In the genomic region with DNA sequence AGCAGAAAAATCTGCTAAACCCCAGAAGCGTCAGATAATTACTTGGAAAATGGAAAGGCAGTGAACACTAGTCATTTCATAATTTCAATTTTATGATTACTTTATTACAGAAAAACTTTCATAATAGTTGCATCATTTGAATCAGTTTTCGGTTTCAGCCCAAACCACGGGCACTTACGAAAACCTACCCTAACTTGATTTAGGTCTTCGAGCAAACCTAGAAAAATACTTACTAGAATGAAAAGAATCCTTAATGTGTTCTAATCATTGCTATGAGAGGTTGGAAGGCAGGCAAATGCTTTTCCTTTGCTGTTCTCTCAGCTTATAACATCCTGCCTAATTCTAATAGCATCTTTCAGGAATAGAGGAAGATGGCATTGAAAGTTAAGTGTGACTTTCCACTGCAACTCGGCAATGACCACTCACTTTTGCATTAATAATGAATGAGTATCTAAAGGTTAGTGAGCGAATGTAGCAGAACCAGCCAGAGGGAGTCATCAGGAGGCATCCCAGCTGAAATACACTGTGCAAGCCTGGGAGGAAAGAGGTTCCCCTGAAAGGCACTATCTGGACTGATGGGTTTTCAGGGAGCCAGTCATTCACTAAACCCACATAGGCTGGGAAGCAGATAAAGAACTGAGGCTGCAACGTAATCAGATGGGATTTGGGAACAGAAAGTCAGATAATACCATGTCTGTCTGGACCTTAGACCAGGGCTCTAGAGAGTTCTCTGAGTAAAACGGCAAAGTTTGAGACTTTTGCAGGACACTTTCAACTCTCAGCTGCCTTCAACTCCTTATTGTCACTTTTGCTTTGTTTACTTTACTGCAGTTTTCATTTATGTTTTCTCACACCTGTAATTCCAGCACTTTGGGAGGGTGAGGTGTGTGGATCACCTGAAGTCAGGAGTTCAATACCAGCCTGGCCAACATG, we compare ENCODE assay signal across 17 cellular contexts.
A peak's percentile ranks its signal among the peaks of the same experiment; 100 is the strongest.
DNase-seq lines count a peak whose midpoint lies in the region; ATAC-seq, FAIRE-seq and TF ChIP-seq lines count a peak whose summit lies in the region.
"Had no signal": no experiment of that assay in that cellular context is flagged by ENCODE, and none has a peak within 500 bp of the region (broad histone marks: within the 10 kb centered on the region; RNA-seq: fewer than 3 reads in every experiment).

No MANE protein-coding gene starts in this region.

- peak overlapping the region; percentile 20 for H3K4me3 Mint-ChIP-seq in CD4-positive, alpha-beta T cell
- H3K4me3 Mint-ChIP-seq in chondrocyte (ENCODE audit: unreplicated experiment) (no peak overlapping the region), WTC11 (no peak overlapping the region)

- H3K4me3 ChIP-seq in OCI-LY7 (ENCODE audit: low read depth, low read length, poor library complexity, severe bottlenecking) (no peak overlapping the region), HAP-1 (no peak overlapping the region)
- H3K4me3 ChIP-seq: pancreas had no signal

- no peaks in the 10 kb centered on the region for H3K27me3 ChIP-seq in CD4-positive, alpha-beta T cell (ENCODE audit: control insufficient read depth, insufficient read depth, low read length)
- no peaks in the 10 kb centered on the region for H3K27me3 ChIP-seq in HAP-1 (ENCODE audit: low read depth)
- H3K27me3 ChIP-seq: pancreas had no signal

- POLR2A ChIA-PET in CD4-positive, alpha-beta T cell (lab: Charles Lee): interaction anchor here (1.3 kb wide), 1 partner anchor 1244 kb away, joined by 4 read pairs; a partner anchor contains a TSS
- POLR2A ChIA-PET in OCI-LY7 (lab: Charles Lee): interaction anchor here (0.6 to 0.7 kb wide), 2 partner anchors 25 to 1244 kb away, joined by 3 read pairs; no protein-coding TSS in a partner anchor
- POLR2A ChIA-PET in WTC11 (lab: Charles Lee): no interaction called here

- H3K4me1 ChIP-seq in OCI-LY7 (ENCODE audit: insufficient read depth, low read length, poor library complexity, severe bottlenecking): peaks cover 23% of the 10 kb centered on the region
- no peaks in the 10 kb centered on the region for H3K4me1 ChIP-seq in HAP-1
- H3K4me1 ChIP-seq: pancreas had no signal

- H3K4me2 ChIP-seq in OCI-LY7 (ENCODE audit: low read length): peak overlapping the region; percentile 9

- no peaks in the 10 kb centered on the region for H3K79me2 ChIP-seq in OCI-LY7 (ENCODE audit: insufficient read depth, low read depth, low read length)

- H4K20me1 ChIP-seq in OCI-LY7 (ENCODE audit: insufficient read depth, low read length): no peaks in the 10 kb centered on the region

- no TSS peak for BruUV-seq in OCI-LY7 (replicated peaks; lab: Mats Ljungman, UMichigan)

- H3K9me2 ChIP-seq in OCI-LY7 (ENCODE audit: insufficient read depth, low read length): no peaks in the 10 kb centered on the region

- H3K27ac ChIP-seq in CD4-positive, alpha-beta T cell (ENCODE audit: low read depth, low read length): no peak overlapping the region
- H3K27ac ChIP-seq in OCI-LY7 (ENCODE audit: low read depth, low read length, poor library complexity, severe bottlenecking): no peak overlapping the region
- H3K27ac ChIP-seq: pancreas had no signal

- in situ Hi-C loops in HAP-1 (cut with MboI; ENCODE audit: low sequenced_read_pairs): no loop called here

- H3K4me1 Mint-ChIP-seq in CD4-positive, alpha-beta T cell (ENCODE audit: low read depth): peaks cover 38% of the 10 kb centered on the region
- H3K4me1 Mint-ChIP-seq in chondrocyte (ENCODE audit: low read depth) (no peaks in the 10 kb centered on the region), WTC11 (peaks cover 3% of the 10 kb centered on the region; the same call in 1 of the 2 replicates)

- no peak for TF ChIP-seq CTCF in CD4-positive, alpha-beta T cell (IDR thresholded peaks at IDR 0.05)
- TF ChIP-seq CTCF in OCI-LY7 (conservative IDR thresholded peaks at IDR 0.05; ENCODE audit: low read length) (no peak), chondrocyte (IDR thresholded peaks at IDR 0.05) (no peak), WTC11 (IDR thresholded peaks at IDR 0.05) (no peak)

- no peak for ATAC-seq in CD4-positive, alpha-beta T cell (ENCODE audit: poor library complexity)
- ATAC-seq in WTC11: no peak
- ATAC-seq: pancreas had no signal

- no peaks in the 10 kb centered on the region for H3K27me3 Mint-ChIP-seq in CD4-positive, alpha-beta T cell
- H3K27me3 Mint-ChIP-seq in chondrocyte (ENCODE audit: low read depth) (peaks cover 6% of the 10 kb centered on the region), WTC11 (ENCODE audit: low read depth) (no peaks in the 10 kb centered on the region; the same call in none of the 2 replicates)

- intact Hi-C loops in CD4-positive, alpha-beta T cell (cut with DNase I, micrococcal nuclease): loop anchor here in 1 of 2 experiments (10.0 kb wide), 1 partner anchor 127 kb away; no protein-coding TSS in a partner anchor
- intact Hi-C loops in OCI-LY7 (cut with micrococcal nuclease; ENCODE audit: unreplicated experiment): no loop called here

- no peaks in the 10 kb centered on the region; the same call in 1 of the 2 replicates for H3K36me3 ChIP-seq in OCI-LY7 (ENCODE audit: insufficient read depth, low read length)
- no peaks in the 10 kb centered on the region for H3K36me3 ChIP-seq in HAP-1 (replicated peaks)
- H3K36me3 ChIP-seq: pancreas had no signal

- peak overlapping the region; percentile 66; the same call in 1 of the 2 replicates for H2AFZ ChIP-seq in OCI-LY7 (ENCODE audit: low read length)

- H3K9me3 Mint-ChIP-seq in CD4-positive, alpha-beta T cell: no peaks in the 10 kb centered on the region
- H3K9me3 Mint-ChIP-seq in chondrocyte (ENCODE audit: low read depth) (peaks cover 5% of the 10 kb centered on the region), WTC11 (peaks cover 26% of the 10 kb centered on the region)

- CTCF ChIA-PET in CD4-positive, alpha-beta T cell (lab: Charles Lee): no interaction called here
- CTCF ChIA-PET in OCI-LY7 (lab: Charles Lee; ENCODE audit: unreplicated experiment): no interaction called here
- CTCF ChIA-PET in WTC11 (lab: Charles Lee): no interaction called here

- peak overlapping the region; percentile 36 for H3K27ac Mint-ChIP-seq in CD4-positive, alpha-beta T cell
- H3K27ac Mint-ChIP-seq in chondrocyte (ENCODE audit: unreplicated experiment) (peak overlapping the region; percentile 37), WTC11 (no peak overlapping the region)

- no peak for DNase-seq in CD4-positive, alpha-beta T cell
- DNase-seq in GM19239 (ENCODE audit: insufficient read length, low spot score) (no peak), OCI-LY7 (ENCODE audit: low spot score) (no peak), chondrocyte (ENCODE audit: low spot score) (no peak), GF-D8 (lab: John Stamatoyannopoulos, UW) (no peak), WTC11 (ENCODE audit: low spot score) (no peak), HAP-1 (ENCODE audit: low spot score in 2 of 2) (no peak)
- no peak for DNase-seq in stimulated activated CD8-positive, alpha-beta memory T cell treated with anti-CD3 and anti-CD28 coated beads, Interleukin-4, amount 100 ng/mL, for 48 hours
- DNase-seq: IMR-90, islet precursor cell, midbrain, NCI-H1105 treated with DMSO at 0.1 percent for 48 hours, NCI-H510A, pancreas had no signal

- peaks cover 5% of the 10 kb centered on the region for H3K36me3 Mint-ChIP-seq in CD4-positive, alpha-beta T cell (ENCODE audit: low read depth)
- H3K36me3 Mint-ChIP-seq in chondrocyte (ENCODE audit: low read depth) (peaks cover 1% of the 10 kb centered on the region), WTC11 (peaks cover 14% of the 10 kb centered on the region)

- peak; percentile 61 for FAIRE-seq in GM19239 (lab: Jason Lieb, UNC)
- FAIRE-seq: frontal cortex, G401.6, pancreas, TTC549 had no signal

- H3K9me3 ChIP-seq in CD4-positive, alpha-beta T cell (ENCODE audit: control insufficient read depth, low read length): peaks cover 4% of the 10 kb centered on the region
- peaks cover 5% of the 10 kb centered on the region; the same call in 1 of the 2 replicates for H3K9me3 ChIP-seq in OCI-LY7 (ENCODE audit: low read length)
- no peaks in the 10 kb centered on the region for H3K9me3 ChIP-seq in HAP-1
- H3K9me3 ChIP-seq: pancreas had no signal

TF ChIP-seq in WTC11, 78 proteins besides CTCF, POLR2A, EP300 and RAD21:
- TF ChIP-seq, protein P1, sequence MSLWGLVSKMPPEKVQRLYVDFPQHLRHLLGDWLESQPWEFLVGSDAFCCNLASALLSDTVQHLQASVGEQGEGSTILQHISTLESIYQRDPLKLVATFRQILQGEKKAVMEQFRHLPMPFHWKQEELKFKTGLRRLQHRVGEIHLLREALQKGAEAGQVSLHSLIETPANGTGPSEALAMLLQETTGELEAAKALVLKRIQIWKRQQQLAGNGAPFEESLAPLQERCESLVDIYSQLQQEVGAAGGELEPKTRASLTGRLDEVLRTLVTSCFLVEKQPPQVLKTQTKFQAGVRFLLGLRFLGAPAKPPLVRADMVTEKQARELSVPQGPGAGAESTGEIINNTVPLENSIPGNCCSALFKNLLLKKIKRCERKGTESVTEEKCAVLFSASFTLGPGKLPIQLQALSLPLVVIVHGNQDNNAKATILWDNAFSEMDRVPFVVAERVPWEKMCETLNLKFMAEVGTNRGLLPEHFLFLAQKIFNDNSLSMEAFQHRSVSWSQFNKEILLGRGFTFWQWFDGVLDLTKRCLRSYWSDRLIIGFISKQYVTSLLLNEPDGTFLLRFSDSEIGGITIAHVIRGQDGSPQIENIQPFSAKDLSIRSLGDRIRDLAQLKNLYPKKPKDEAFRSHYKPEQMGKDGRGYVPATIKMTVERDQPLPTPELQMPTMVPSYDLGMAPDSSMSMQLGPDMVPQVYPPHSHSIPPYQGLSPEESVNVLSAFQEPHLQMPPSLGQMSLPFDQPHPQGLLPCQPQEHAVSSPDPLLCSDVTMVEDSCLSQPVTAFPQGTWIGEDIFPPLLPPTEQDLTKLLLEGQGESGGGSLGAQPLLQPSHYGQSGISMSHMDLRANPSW (CRISPR knock-in tag; conservative IDR thresholded peaks at IDR 0.05; ENCODE audit: low read depth): no peak
- no peak for TF ChIP-seq FOXK1 (CRISPR knock-in tag; IDR thresholded peaks at IDR 0.05)
- TF ChIP-seq FOXJ3 (CRISPR knock-in tag; IDR thresholded peaks at IDR 0.05; ENCODE audit: borderline replicate concordance): no peak
- TF ChIP-seq, protein P2, sequence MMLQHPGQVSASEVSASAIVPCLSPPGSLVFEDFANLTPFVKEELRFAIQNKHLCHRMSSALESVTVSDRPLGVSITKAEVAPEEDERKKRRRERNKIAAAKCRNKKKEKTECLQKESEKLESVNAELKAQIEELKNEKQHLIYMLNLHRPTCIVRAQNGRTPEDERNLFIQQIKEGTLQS (CRISPR knock-in tag; conservative IDR thresholded peaks at IDR 0.05): no peak
- no peak for TF ChIP-seq PRRX2 (CRISPR knock-in tag; IDR thresholded peaks at IDR 0.05)
- no peak for TF ChIP-seq TEAD4 (CRISPR knock-in tag; IDR thresholded peaks at IDR 0.05)
- TF ChIP-seq ESRRA (CRISPR knock-in tag; IDR thresholded peaks at IDR 0.05; ENCODE audit: borderline replicate concordance): no peak
- no peak for TF ChIP-seq ZNF138 (CRISPR knock-in tag; conservative IDR thresholded peaks at IDR 0.05)
- TF ChIP-seq ZNF232 (CRISPR knock-in tag; IDR thresholded peaks at IDR 0.05): no peak
